Comparison of ENCODE assay signal across 20 cellular contexts in the genomic region with DNA sequence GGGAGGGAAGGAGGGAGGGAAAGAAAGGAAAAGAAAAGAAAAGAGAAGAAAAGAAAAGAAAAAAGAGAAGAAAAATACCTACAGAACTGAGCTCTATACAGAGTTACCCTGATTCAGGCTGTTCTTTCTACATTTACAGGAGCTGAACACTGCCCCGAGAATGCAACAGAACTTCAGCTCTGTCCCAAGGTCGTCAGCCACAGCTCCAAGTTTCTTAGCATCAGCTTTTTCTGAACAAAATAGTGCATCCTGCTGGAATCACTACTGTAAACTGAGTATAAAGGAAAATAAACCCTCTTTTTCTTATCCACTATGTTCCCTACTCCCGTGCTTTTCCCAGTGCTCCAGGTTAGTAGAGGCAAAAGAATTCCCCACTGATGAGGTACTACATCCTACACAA. TPM values are rescaled to one million over a fixed set of nuclear protein-coding genes. Genes with fewer than 3 reads are reported as not detected.
DNase-seq lines count a peak whose midpoint lies in the region; ATAC-seq and TF ChIP-seq lines count a peak whose summit lies in the region.
"Had no signal": no experiment of that assay in that cellular context is flagged by ENCODE, and none has a peak within 500 bp of the region (broad histone marks: within the 10 kb centered on the region; RNA-seq: fewer than 3 reads in every experiment).

No MANE protein-coding gene starts in this region.

- H3K9me2 ChIP-seq in SK-N-SH, result no peaks in the 10 kb centered on the region

- peaks cover 11% of the 10 kb centered on the region; the same call in 1 of the 2 replicates for H3K79me2 ChIP-seq in SK-N-SH (ENCODE audit: insufficient read depth)
- H3K79me2 ChIP-seq in parathyroid adenoma, result no peaks in the 10 kb centered on the region

- H3K9me3 ChIP-seq in SK-N-SH, result no peaks in the 10 kb centered on the region; the same call in 1 of the 2 replicates
- no peaks in the 10 kb centered on the region for H3K9me3 ChIP-seq in parathyroid adenoma (ENCODE audit: control insufficient read depth, low read length)
- H3K9me3 ChIP-seq: vagina had no signal

- H3K4me2 ChIP-seq in SK-N-SH (0 out of 2 replicates have a peak overlapping the region, but pooled peaks have one; percentile 1), parathyroid adenoma (ENCODE audit: low read length) (no peak overlapping the region)

- no peak for TF ChIP-seq EP300 in SK-N-SH (IDR thresholded peaks at IDR 0.05; ENCODE audit: borderline replicate concordance in 1 of 2, low read depth in 1 of 2, low read length in 1 of 2)

- H2AFZ ChIP-seq in SK-N-SH (ENCODE audit: low read depth) (peak overlapping the region; percentile 61), parathyroid adenoma (peak overlapping the region; percentile 10)

- H3K27me3 ChIP-seq in SK-N-SH (ENCODE audit: insufficient read depth) (no peaks in the 10 kb centered on the region), parathyroid adenoma (ENCODE audit: control insufficient read depth, insufficient read depth, low read length) (no peaks in the 10 kb centered on the region)
- H3K27me3 ChIP-seq: vagina had no signal

- H3F3A ChIP-seq in SK-N-SH (replicated peaks; ENCODE audit: insufficient read depth), result peaks cover 53% of the 10 kb centered on the region

- 77% methylated on average over 3 of the region's 3 CpGs for WGBS in SK-N-SH (ENCODE audit: low lambda C conversion rate)

- H3K9ac ChIP-seq in SK-N-SH, result peak overlapping the region; percentile 12; the same call in 1 of the 2 replicates
- no peak overlapping the region for H3K9ac ChIP-seq in parathyroid adenoma

- ATAC-seq in esophagus mucosa, result no peak
- ATAC-seq in HG03378 (IDR thresholded peaks at IDR 0.05; ENCODE audit: unreplicated experiment), result no peak
- ATAC-seq: CD8-positive, alpha-beta T cell had no signal

- no peaks in the 10 kb centered on the region for H4K20me1 ChIP-seq in SK-N-SH (ENCODE audit: insufficient read depth)

- POLR2A ChIA-PET in SK-N-SH (lab: Yijun Ruan, JAX), result no interaction called here
- POLR2A ChIA-PET in GM10248 (lab: Yijun Ruan, JAX), result interaction anchor here (0.6 kb wide), 2 partner anchors 92 to 516 kb away, joined by 3 read pairs; no protein-coding TSS in a partner anchor

- DNase-seq in ELR (ENCODE audit: low read depth), result peak; percentile 45
- DNase-seq in SK-N-SH, result no peak
- DNase-seq in epithelial cell of prostate (ENCODE audit: low read depth, low spot score), result no peak
- no peak for DNase-seq in GM10248 (ENCODE audit: extremely low spot score)
- DNase-seq in activated CD4-positive, alpha-beta T cell treated with anti-CD3 and anti-CD28 coated beads for 1 hour, result no peak
- DNase-seq: activated B cell treated with CpG ODN at 0.5 μM for 24 hours; activated CD4-positive, alpha-beta memory T cell treated with anti-CD3 and anti-CD28 coated beads, Interleukin-2, amount 10 ng/mL, durations not matched to agents 7 days and 5 days; activated naive CD4-positive, alpha-beta T cell treated with anti-CD3 and anti-CD28 coated beads for 36 hours; activated T-cell treated with anti-CD3 and anti-CD28 coated beads, Interleukin-2, amount 50 U/mL, for 1 hour; aorta; CD8-positive, alpha-beta T cell; DMS79 treated with DMSO at 0.1 percent for 48 hours; NCI-H1105; NCI-H524; nephron progenitor cell; SHP77 treated with DMSO at 0.1 percent for 48 hours had no signal

- no peak overlapping the region for H3K4me3 ChIP-seq in SK-N-SH (ENCODE audit: low read depth in 2 of 2, low read length in 1 of 2)
- no peak overlapping the region for H3K4me3 ChIP-seq in parathyroid adenoma (ENCODE audit: low read depth, low read length)
- H3K4me3 ChIP-seq: vagina had no signal

- H3K4me1 ChIP-seq in SK-N-SH (ENCODE audit: control insufficient read depth in 1 of 2, insufficient read depth in 2 of 2, low read depth in 1 of 2, low read length in 1 of 2), result peaks cover 5 to 22% of the 10 kb centered on the region in 2 experiments; a peak in 2 of 4 replicates
- peaks cover 7% of the 10 kb centered on the region for H3K4me1 ChIP-seq in parathyroid adenoma

- no peak for TF ChIP-seq RAD21 in SK-N-SH (IDR thresholded peaks at IDR 0.05; ENCODE audit: low read length)

- H3K36me3 ChIP-seq in SK-N-SH (replicated peaks in 1 of 2; ENCODE audit: control insufficient read depth in 1 of 2, insufficient read depth in 2 of 2, low read length in 1 of 2), result no peaks in the 10 kb centered on the region
- H3K36me3 ChIP-seq in parathyroid adenoma (ENCODE audit: control insufficient read depth, insufficient read depth, low read length), result no peaks in the 10 kb centered on the region
- H3K36me3 ChIP-seq: vagina had no signal

- no peak for TF ChIP-seq CTCF in SK-N-SH (IDR thresholded peaks at IDR 0.05)
- no peak for TF ChIP-seq CTCF in parathyroid adenoma (IDR thresholded peaks at IDR 0.05)
- no peak for TF ChIP-seq CTCF in GM10248 (IDR thresholded peaks at IDR 0.05; ENCODE audit: control extremely low read depth, extremely low read depth, low read depth, missing control alignments)

- CTCF ChIA-PET in SK-N-SH (lab: Yijun Ruan, JAX) (interaction anchor here (0.8 kb wide), 1 partner anchor 279 kb away, joined by 3 read pairs; no protein-coding TSS in a partner anchor), GM10248 (lab: Yijun Ruan, JAX) (interaction anchor here (1.3 kb wide), 1 partner anchor 10 kb away, joined by 3 read pairs; no protein-coding TSS in a partner anchor)

- peak overlapping the region in 1 of 2 experiments; percentile 73; a peak in 2 of 4 replicates for H3K27ac ChIP-seq in SK-N-SH (ENCODE audit: low read depth in 2 of 2, low read length in 1 of 2)
- H3K27ac ChIP-seq in epithelial cell of prostate, result peak overlapping the region; percentile 84
- no peak overlapping the region for H3K27ac ChIP-seq in parathyroid adenoma
- H3K27ac ChIP-seq: vagina had no signal

TF ChIP-seq in SK-N-SH, 30 proteins besides CTCF, POLR2A, EP300 and RAD21:
- no peak for TF ChIP-seq ELF1 (IDR thresholded peaks at IDR 0.05)

RNA-seq across cellular contexts. Expression of gene PPP4R1, which starts 4.7 kb away (rescaled TPM):
- polyA plus RNA-seq in SK-N-SH (2012; rRNA removed), result 53.4 and 84.4 TPM in 2 replicates
- 45.2 and 55.9 TPM in 2 replicates for polyA plus RNA-seq in SK-N-SH (2012; cell fraction: cytosol; rRNA removed)
- 161 and 195 TPM in 2 replicates for polyA plus RNA-seq in SK-N-SH (2012; cell fraction: nucleus; rRNA removed)
- 164 TPM for total RNA-seq in esophagus mucosa
